8 cellular contexts compared by ENCODE assay signal in the genomic region with DNA sequence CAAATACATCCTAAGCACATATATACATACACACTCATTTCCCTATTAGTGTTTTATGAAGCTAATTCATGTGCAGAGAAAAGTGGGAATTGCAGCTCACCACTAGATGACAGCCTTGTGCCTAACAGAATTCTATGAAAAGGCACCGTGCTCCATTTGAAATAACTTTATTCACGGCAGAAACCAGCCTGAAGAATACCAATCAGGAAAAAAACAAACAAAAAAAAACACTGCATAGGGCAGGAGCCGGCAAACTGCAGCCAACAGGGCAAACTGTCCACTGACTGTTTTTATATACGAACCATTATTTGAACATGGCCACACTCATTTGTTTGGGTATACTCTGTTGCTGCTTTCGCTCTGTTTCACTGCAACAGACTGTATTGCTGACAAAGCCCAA. TPM values are rescaled to one million over a fixed set of nuclear protein-coding genes. Genes with fewer than 3 reads are reported as not detected.
DNase-seq lines count a peak whose midpoint lies in the region; ATAC-seq, FAIRE-seq and TF ChIP-seq lines count a peak whose summit lies in the region.

No MANE protein-coding gene starts in this region.

- peak; percentile 52 for TF ChIP-seq CTCF in CD4-positive, alpha-beta T cell (IDR thresholded peaks at IDR 0.05)
- TF ChIP-seq CTCF in HEK293 (tag by site-specific recombination; IDR thresholded peaks at IDR 0.05) (peak; percentile 49), fibroblast of villous mesenchyme (IDR thresholded peaks at IDR 0.05; ENCODE audit: insufficient read depth, low read depth, low read length) (peak; percentile 87), suprapubic skin (IDR thresholded peaks at IDR 0.05) (peak in 1 of 2 donors; percentile 37)

- no peak for ATAC-seq in CD4-positive, alpha-beta T cell (ENCODE audit: poor library complexity)
- ATAC-seq in HG03196 (IDR thresholded peaks at IDR 0.05; ENCODE audit: unreplicated experiment), result no peak

- 27% methylated on average over 5 of the region's 5 CpGs for WGBS in suprapubic skin

- H3K4me3 Mint-ChIP-seq in CD4-positive, alpha-beta T cell, result no peak overlapping the region

- H3K9me3 ChIP-seq in CD4-positive, alpha-beta T cell (ENCODE audit: control insufficient read depth, low read length), result no peaks in the 10 kb centered on the region
- H3K9me3 ChIP-seq in HEK293 (ENCODE audit: control insufficient read depth, insufficient read depth, low read depth, low read length), result no peaks in the 10 kb centered on the region
- H3K9me3 ChIP-seq in SK-N-MC (ENCODE audit: low read depth, low read length), result no peaks in the 10 kb centered on the region
- no peaks in the 10 kb centered on the region for H3K9me3 ChIP-seq in suprapubic skin

- H3K27ac ChIP-seq in CD4-positive, alpha-beta T cell (ENCODE audit: low read depth, low read length), result no peak overlapping the region
- H3K27ac ChIP-seq in HEK293 (ENCODE audit: extremely low read depth, low read depth, low read length) (no peak overlapping the region), SK-N-MC (no peak overlapping the region), suprapubic skin (no peak overlapping the region)

- H3K9me3 Mint-ChIP-seq in CD4-positive, alpha-beta T cell, result no peaks in the 10 kb centered on the region

- peaks cover 60% of the 10 kb centered on the region for H3K36me3 Mint-ChIP-seq in CD4-positive, alpha-beta T cell (ENCODE audit: low read depth)

- H3K36me3 ChIP-seq in HEK293 (ENCODE audit: control insufficient read depth in 2 of 2, insufficient read depth in 1 of 2, low read length in 2 of 2) (peaks cover 0 to 11% of the 10 kb centered on the region in 2 experiments; a peak in 1 of 3 replicates), SK-N-MC (ENCODE audit: insufficient read depth, low read length) (no peaks in the 10 kb centered on the region), suprapubic skin (peaks cover 9% of the 10 kb centered on the region)

- H3K27ac Mint-ChIP-seq in CD4-positive, alpha-beta T cell, result no peak overlapping the region

- H3K4me1 ChIP-seq in HEK293 (ENCODE audit: control insufficient read depth, insufficient read depth, low read length) (peaks cover 4% of the 10 kb centered on the region; the same call in 1 of the 2 replicates), suprapubic skin (peaks cover 4% of the 10 kb centered on the region)

- no peaks in the 10 kb centered on the region for H3K27me3 Mint-ChIP-seq in CD4-positive, alpha-beta T cell

- POLR2A ChIA-PET in CD4-positive, alpha-beta T cell (lab: Charles Lee), result interaction anchor here (1.0 kb wide), 1 partner anchor 33 kb away, joined by 3 read pairs; the partner anchor contains the start of gene ERMP1
- POLR2A ChIA-PET in HEK293 (lab: Yijun Ruan, JAX), result interaction anchor here (0.7 kb wide), 1 partner anchor 18 kb away, joined by 4 read pairs; no protein-coding TSS in a partner anchor

- peaks cover 16% of the 10 kb centered on the region for H3K4me1 Mint-ChIP-seq in CD4-positive, alpha-beta T cell (ENCODE audit: low read depth)

- intact Hi-C loops in CD4-positive, alpha-beta T cell (cut with DNase I, micrococcal nuclease), result loop anchor here in 1 of 2 experiments (2.0 to 5.0 kb wide), 2 partner anchors 103 to 253 kb away; no protein-coding TSS in a partner anchor

- no peak for FAIRE-seq in GM12891 (lab: Jason Lieb, UNC)

- no peak overlapping the region for H3K9ac ChIP-seq in SK-N-MC (ENCODE audit: insufficient read length)

- no peak for TF ChIP-seq EP300 in suprapubic skin (IDR thresholded peaks at IDR 0.05)

- DNase-seq in CD4-positive, alpha-beta T cell, result no peak
- DNase-seq in SK-N-MC (ENCODE audit: low read depth, low spot score), result peak; percentile 20
- peak; percentile 66 for DNase-seq in fibroblast of villous mesenchyme (ENCODE audit: low read depth)
- peak; percentile 83 for DNase-seq in pons (ENCODE audit: low spot score)
- DNase-seq in GM12891 (ENCODE audit: insufficient read length, low spot score), result no peak
- no peak for DNase-seq in suprapubic skin (ENCODE audit: low spot score in 2 of 2)

- H3K4me3 ChIP-seq in HEK293 (ENCODE audit: low read depth, low read length) (no peak overlapping the region), SK-N-MC (no peak overlapping the region), fibroblast of villous mesenchyme (ENCODE audit: low read depth, low read length) (no peak overlapping the region), suprapubic skin (no peak overlapping the region)

- CTCF ChIA-PET in CD4-positive, alpha-beta T cell (lab: Charles Lee), result interaction anchor here (0.6 to 1.4 kb wide), 5 partner anchors 18 to 208 kb away, joined by 3 to 9 read pairs (median 4); partner anchors contain the start of gene ERMP1
- CTCF ChIA-PET in HEK293 (lab: Yijun Ruan, JAX), result interaction anchor here (0.5 to 1.4 kb wide), 19 partner anchors 8 to 1027 kb away, joined by 3 to 11 read pairs (median 3); partner anchors contain the start of gene ERMP1

- TF ChIP-seq POLR2A in GM12891 (IDR thresholded peaks at IDR 0.05; ENCODE audit: low read depth, low read length) (no peak), suprapubic skin (IDR thresholded peaks at IDR 0.05) (no peak)

- H3K27me3 ChIP-seq in CD4-positive, alpha-beta T cell (ENCODE audit: control insufficient read depth, insufficient read depth, low read length), result no peaks in the 10 kb centered on the region
- no peaks in the 10 kb centered on the region for H3K27me3 ChIP-seq in suprapubic skin

TF ChIP-seq in HEK293, 187 proteins besides CTCF, POLR2A, EP300 and RAD21:
- TF ChIP-seq ZNF654 (tag by site-specific recombination; IDR thresholded peaks at IDR 0.05; ENCODE audit: low read depth), result peak; percentile 68
- TF ChIP-seq ZBTB21 (tag by site-specific recombination; IDR thresholded peaks at IDR 0.05), result no peak

TF ChIP-seq in GM12891, 5 proteins besides CTCF, POLR2A, EP300 and RAD21:
- TF ChIP-seq POLR2AphosphoS5 (IDR thresholded peaks at IDR 0.05; ENCODE audit: low read depth, low read length) (no peak), TAF1 (IDR thresholded peaks at IDR 0.05; ENCODE audit: low read depth, low read length) (no peak), POU2F2 (IDR thresholded peaks at IDR 0.05; ENCODE audit: low read depth, low read length) (no peak), SPI1 (IDR thresholded peaks at IDR 0.05; ENCODE audit: low read depth, low read length) (no peak), PAX5 (IDR thresholded peaks at IDR 0.05; ENCODE audit: insufficient read depth, low read length, severe bottlenecking) (no peak)

RNA-seq across cellular contexts. Expression of gene ERMP1, which starts 33.6 kb away (rescaled TPM):
- 1 to 10 TPM; 5.8 to 6.8 TPM for total RNA-seq in CD4-positive, alpha-beta T cell
- 38.3 and 58.3 TPM in 2 replicates for total RNA-seq in fibroblast of villous mesenchyme
- 8.1 TPM for polyA plus RNA-seq in GM12891 (2012; ENCODE audit: low read depth, missing spikeins)
- 10 to 100 TPM; 21.4 to 24.4 (median 22.7) TPM for total RNA-seq in suprapubic skin

Comparison
In these comparisons a context has a peak if more than half of its experiments do, and no peak if none do; other contexts are left out.
1. DNase-seq: peak in SK-N-MC (single experiment), fibroblast of villous mesenchyme (single experiment) and pons (single experiment); none in CD4-positive, alpha-beta T cell (0 of 10), GM12891 (single experiment) and suprapubic skin (0 of 2).